Comparison of ENCODE assay signal across 12 cellular contexts in the genomic region with DNA sequence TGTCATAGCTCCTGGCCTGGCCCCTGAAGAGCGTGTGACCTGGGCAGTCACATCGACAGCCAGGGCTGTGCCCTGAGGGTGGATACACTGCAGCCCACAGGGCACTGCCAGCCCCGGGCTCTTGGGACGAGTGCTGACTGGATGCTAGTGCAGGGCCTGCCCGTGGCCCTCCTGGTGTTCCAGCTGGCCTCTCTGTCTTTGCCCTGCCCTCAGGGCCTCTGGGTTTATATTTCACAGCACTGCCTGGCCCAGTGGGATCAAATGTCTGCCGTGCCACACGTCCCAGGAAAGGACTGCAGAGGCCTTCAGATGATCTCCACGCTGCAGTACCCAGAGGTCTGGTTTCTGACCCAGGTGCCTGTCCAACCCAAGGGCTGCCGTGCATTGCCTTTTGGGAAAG. TPM values are rescaled to one million over a fixed set of nuclear protein-coding genes. Genes with fewer than 3 reads are reported as not detected.
DNase-seq lines count a peak whose midpoint lies in the region; ATAC-seq and TF ChIP-seq lines count a peak whose summit lies in the region.
"Had no signal": no experiment of that assay in that cellular context is flagged by ENCODE, and none has a peak within 500 bp of the region (broad histone marks: within the 10 kb centered on the region; RNA-seq: fewer than 3 reads in every experiment).

No MANE protein-coding gene starts in this region.

- H3K9me3 ChIP-seq in heart left ventricle: no peaks in the 10 kb centered on the region
- H3K9me3 ChIP-seq in skeletal muscle tissue (ENCODE audit: control insufficient read depth in 3 of 3, low read length in 3 of 3): no peaks in the 10 kb centered on the region
- H3K9me3 ChIP-seq: A549 had no signal

- intact Hi-C loops in heart left ventricle (cut with DNase I): no loop called here

- DNase-seq in NCI-H524 (lab: John Stamatoyannopoulos, UW): peak; percentile 36 to 68
- no peak for DNase-seq in NCI-H524 treated with DMSO at 0.1 percent for 48 hours (lab: John Stamatoyannopoulos, UW)
- peak in 2 of 5 donors; percentile 58 to 84 for DNase-seq in heart left ventricle
- no peak for DNase-seq in activated CD4-positive, alpha-beta T cell treated with anti-CD3 and anti-CD28 coated beads, Interleukin-2, amount 50 U/mL, for 48 hours
- DNase-seq: activated CD8-positive, alpha-beta T cell treated with anti-CD3 and anti-CD28 coated beads, Interleukin-2, amount 10 ng/mL, durations not matched to agents 7 days and 5 days; CD4-positive, alpha-beta memory T cell; occipital lobe; stimulated activated CD4-positive, alpha-beta T cell treated with anti-CD3 and anti-CD28 coated beads, Interleukin-12 subunit alpha, Interleukin-12 subunit beta, amount 100 ng/mL, for 4 hours had no signal

- H3K4me3 ChIP-seq in heart left ventricle (peak overlapping the region in 1 of 12 donors; percentile 11), skeletal muscle tissue (ENCODE audit: low read length in 3 of 3) (peak overlapping the region in 2 of 3 donors; percentile 60 to 74)
- H3K4me3 ChIP-seq: A549 had no signal

- H3K9ac ChIP-seq in skeletal muscle tissue (ENCODE audit: low read depth in 1 of 3, low read length in 3 of 3): peak overlapping the region; percentile 79 to 93 (median 92)

- H3K27ac ChIP-seq in heart left ventricle (peak overlapping the region; percentile 65 to 97 (median 86)), skeletal muscle tissue (ENCODE audit: low read depth, low read length) (peak overlapping the region; percentile 99)

- peaks cover 0 to 51% (median 15%) of the 10 kb centered on the region in 12 donors for H3K4me1 ChIP-seq in heart left ventricle
- peaks cover 44 to 67% (median 61%) of the 10 kb centered on the region in 3 donors for H3K4me1 ChIP-seq in skeletal muscle tissue (ENCODE audit: control insufficient read depth in 3 of 3, insufficient read depth in 3 of 3, low read length in 3 of 3)

- TF ChIP-seq CTCF in heart left ventricle (IDR thresholded peaks at IDR 0.05): no peak

- H3K36me3 ChIP-seq in heart left ventricle (no peaks in the 10 kb centered on the region), skeletal muscle tissue (ENCODE audit: control insufficient read depth in 3 of 3, insufficient read depth in 3 of 3, low read length in 3 of 3) (no peaks in the 10 kb centered on the region)

- peak in 1 of 2 donors; percentile 49 for TF ChIP-seq POLR2A in heart left ventricle (IDR thresholded peaks at IDR 0.05)

- 33 to 62% (median 44%) methylated on average over 8 to 9 of the region's 9 CpGs for WGBS in heart left ventricle, 4 donors

- peak; percentile 58 to 85 (median 72) for ATAC-seq in heart left ventricle
- no peak for ATAC-seq in GM21526 (IDR thresholded peaks at IDR 0.05; ENCODE audit: low FRiP score, unreplicated experiment)
- ATAC-seq: activated CD8-positive, alpha-beta T cell treated with anti-CD3 and anti-CD28 coated beads, Interleukin-2, amount 10 ng/mL, durations not matched to agents 7 days and 5 days had no signal

- H3K27me3 ChIP-seq in heart left ventricle (no peaks in the 10 kb centered on the region), skeletal muscle tissue (ENCODE audit: control insufficient read depth in 3 of 3, insufficient read depth in 3 of 3, low read length in 3 of 3) (no peaks in the 10 kb centered on the region)

RNA-seq across cellular contexts. Expression of a gene that starts 10.1 kb away (rescaled TPM):
- total RNA-seq in heart left ventricle: 1 to 10 TPM in 3 of 9 donors, under 1 TPM in 3, not detected in 3; 0.26 to 1.4 (median 0.95) TPM
- polyA plus RNA-seq in heart left ventricle: under 1 TPM in 1 of 2 donors, not detected in 1; 0.23 TPM
- not detected for total RNA-seq in skeletal muscle tissue
- total RNA-seq: activated CD8-positive, alpha-beta T cell treated with anti-CD3 and anti-CD28 coated beads, Interleukin-2, amount 10 ng/mL, durations not matched to agents 7 days and 5 days; CD4-positive, alpha-beta memory T cell; occipital lobe; SK-MEL-5 had no signal
- polyA plus RNA-seq: A549; CD4-positive, alpha-beta memory T cell had no signal

RNA-seq across cellular contexts. Expression of a gene that starts 10.6 kb away (rescaled TPM):
- total RNA-seq in heart left ventricle (100 to 1,000 TPM in 8 of 9 donors, 10 to 100 TPM in 1; 95.8 to 411 (median 166) TPM), skeletal muscle tissue (16.2 TPM)
- polyA plus RNA-seq in heart left ventricle: 100 to 1,000 TPM in 1 of 2 donors, 10 to 100 TPM in 1; 22.4 to 289 TPM
- total RNA-seq: occipital lobe had no signal

RNA-seq across cellular contexts. Expression of a gene that starts 39.2 kb away (rescaled TPM):
- total RNA-seq in heart left ventricle: under 1 TPM; 0.09 to 0.60 (median 0.38) TPM
- polyA plus RNA-seq in heart left ventricle: under 1 TPM; 0.19 to 0.50 TPM
- 1.0 TPM for total RNA-seq in skeletal muscle tissue

RNA-seq across cellular contexts. Expression of a gene that starts 59.8 kb away (rescaled TPM):
- total RNA-seq in heart left ventricle (not detected), skeletal muscle tissue (not detected)
- polyA plus RNA-seq in heart left ventricle: not detected
- total RNA-seq: activated CD8-positive, alpha-beta T cell treated with anti-CD3 and anti-CD28 coated beads, Interleukin-2, amount 10 ng/mL, durations not matched to agents 7 days and 5 days; CD4-positive, alpha-beta memory T cell; SK-MEL-5 had no signal
- polyA plus RNA-seq: A549; CD4-positive, alpha-beta memory T cell had no signal

Comparison
In these comparisons a context has a peak if more than half of its experiments do, and no peak if none do; other contexts are left out.
1. DNase-seq: peak in NCI-H524 (2 of 2); none in NCI-H524 treated with DMSO at 0.1 percent for 48 hours (single experiment) and activated CD4-positive, alpha-beta T cell treated with anti-CD3 and anti-CD28 coated beads, Interleukin-2, amount 50 U/mL, for 48 hours (0 of 2).